Comparison of ENCODE assay signal across 1 cellular context in the genomic region with DNA sequence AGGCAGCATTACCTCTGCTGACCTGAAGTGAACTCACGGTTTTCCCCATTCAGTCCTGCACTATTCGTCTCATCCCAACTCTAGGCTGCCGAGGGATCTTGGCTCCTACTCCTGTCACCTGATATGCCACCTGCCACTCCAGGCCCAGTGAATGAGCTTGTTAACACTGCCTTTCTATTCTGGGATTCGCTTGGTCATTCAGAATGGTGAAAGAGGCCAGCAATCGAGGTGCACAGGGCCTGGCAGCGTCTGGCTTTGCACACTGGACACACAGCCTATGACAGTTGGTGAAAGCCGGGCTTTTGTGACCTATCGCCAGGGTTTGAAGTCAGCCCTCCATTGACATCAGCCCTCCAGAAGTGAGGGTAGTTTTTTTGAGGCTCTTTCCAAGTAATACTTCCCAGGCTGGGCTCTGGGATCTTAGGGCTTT.
TF ChIP-seq lines count a peak whose summit lies in the region.

No MANE protein-coding gene starts in this region.

TF ChIP-seq in GM23338, 12 proteins besides CTCF, POLR2A, EP300 and RAD21 (continued from another document):
- TF ChIP-seq, protein P1, sequence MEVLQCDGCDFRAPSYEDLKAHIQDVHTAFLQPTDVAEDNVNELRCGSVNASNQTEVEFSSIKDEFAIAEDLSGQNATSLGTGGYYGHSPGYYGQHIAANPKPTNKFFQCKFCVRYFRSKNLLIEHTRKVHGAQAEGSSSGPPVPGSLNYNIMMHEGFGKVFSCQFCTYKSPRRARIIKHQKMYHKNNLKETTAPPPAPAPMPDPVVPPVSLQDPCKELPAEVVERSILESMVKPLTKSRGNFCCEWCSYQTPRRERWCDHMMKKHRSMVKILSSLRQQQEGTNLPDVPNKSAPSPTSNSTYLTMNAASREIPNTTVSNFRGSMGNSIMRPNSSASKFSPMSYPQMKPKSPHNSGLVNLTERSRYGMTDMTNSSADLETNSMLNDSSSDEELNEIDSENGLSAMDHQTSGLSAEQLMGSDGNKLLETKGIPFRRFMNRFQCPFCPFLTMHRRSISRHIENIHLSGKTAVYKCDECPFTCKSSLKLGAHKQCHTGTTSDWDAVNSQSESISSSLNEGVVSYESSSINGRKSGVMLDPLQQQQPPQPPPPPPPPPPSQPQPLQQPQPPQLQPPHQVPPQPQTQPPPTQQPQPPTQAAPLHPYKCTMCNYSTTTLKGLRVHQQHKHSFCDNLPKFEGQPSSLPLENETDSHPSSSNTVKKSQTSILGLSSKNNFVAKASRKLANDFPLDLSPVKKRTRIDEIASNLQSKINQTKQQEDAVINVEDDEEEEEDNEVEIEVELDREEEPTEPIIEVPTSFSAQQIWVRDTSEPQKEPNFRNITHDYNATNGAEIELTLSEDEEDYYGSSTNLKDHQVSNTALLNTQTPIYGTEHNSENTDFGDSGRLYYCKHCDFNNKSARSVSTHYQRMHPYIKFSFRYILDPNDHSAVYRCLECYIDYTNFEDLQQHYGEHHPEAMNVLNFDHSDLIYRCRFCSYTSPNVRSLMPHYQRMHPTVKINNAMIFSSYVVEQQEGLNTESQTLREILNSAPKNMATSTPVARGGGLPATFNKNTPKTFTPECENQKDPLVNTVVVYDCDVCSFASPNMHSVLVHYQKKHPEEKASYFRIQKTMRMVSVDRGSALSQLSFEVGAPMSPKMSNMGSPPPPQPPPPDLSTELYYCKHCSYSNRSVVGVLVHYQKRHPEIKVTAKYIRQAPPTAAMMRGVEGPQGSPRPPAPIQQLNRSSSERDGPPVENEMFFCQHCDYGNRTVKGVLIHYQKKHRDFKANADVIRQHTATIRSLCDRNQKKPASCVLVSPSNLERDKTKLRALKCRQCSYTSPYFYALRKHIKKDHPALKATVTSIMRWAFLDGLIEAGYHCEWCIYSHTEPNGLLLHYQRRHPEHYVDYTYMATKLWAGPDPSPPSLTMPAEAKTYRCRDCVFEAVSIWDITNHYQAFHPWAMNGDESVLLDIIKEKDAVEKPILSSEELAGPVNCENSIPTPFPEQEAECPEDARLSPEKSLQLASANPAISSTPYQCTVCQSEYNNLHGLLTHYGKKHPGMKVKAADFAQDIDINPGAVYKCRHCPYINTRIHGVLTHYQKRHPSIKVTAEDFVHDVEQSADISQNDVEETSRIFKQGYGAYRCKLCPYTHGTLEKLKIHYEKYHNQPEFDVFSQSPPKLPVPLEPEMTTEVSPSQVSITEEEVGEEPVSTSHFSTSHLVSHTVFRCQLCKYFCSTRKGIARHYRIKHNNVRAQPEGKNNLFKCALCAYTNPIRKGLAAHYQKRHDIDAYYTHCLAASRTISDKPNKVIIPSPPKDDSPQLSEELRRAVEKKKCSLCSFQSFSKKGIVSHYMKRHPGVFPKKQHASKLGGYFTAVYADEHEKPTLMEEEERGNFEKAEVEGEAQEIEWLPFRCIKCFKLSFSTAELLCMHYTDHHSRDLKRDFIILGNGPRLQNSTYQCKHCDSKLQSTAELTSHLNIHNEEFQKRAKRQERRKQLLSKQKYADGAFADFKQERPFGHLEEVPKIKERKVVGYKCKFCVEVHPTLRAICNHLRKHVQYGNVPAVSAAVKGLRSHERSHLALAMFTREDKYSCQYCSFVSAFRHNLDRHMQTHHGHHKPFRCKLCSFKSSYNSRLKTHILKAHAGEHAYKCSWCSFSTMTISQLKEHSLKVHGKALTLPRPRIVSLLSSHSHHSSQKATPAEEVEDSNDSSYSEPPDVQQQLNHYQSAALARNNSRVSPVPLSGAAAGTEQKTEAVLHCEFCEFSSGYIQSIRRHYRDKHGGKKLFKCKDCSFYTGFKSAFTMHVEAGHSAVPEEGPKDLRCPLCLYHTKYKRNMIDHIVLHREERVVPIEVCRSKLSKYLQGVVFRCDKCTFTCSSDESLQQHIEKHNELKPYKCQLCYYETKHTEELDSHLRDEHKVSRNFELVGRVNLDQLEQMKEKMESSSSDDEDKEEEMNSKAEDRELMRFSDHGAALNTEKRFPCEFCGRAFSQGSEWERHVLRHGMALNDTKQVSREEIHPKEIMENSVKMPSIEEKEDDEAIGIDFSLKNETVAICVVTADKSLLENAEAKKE (CRISPR knock-in tag; IDR thresholded peaks at IDR 0.05) = no peak
- TF ChIP-seq POLR2AphosphoS5 (IDR thresholded peaks at IDR 0.05; ENCODE audit: low read depth) (no peak), STAT1 (IDR thresholded peaks at IDR 0.05; ENCODE audit: unreplicated experiment) (no peak), ZNF331 (CRISPR knock-in tag; IDR thresholded peaks at IDR 0.05; ENCODE audit: low read depth) (no peak), NANOG (IDR thresholded peaks at IDR 0.05; ENCODE audit: borderline replicate concordance) (no peak), EZH2phosphoT487 (IDR thresholded peaks at IDR 0.05; ENCODE audit: unreplicated experiment) (no peak), JUNB (IDR thresholded peaks at IDR 0.05; ENCODE audit: unreplicated experiment) (no peak), CREB1 (CRISPR knock-in tag; IDR thresholded peaks at IDR 0.05; ENCODE audit: low read depth) (no peak), ZNF114 (CRISPR knock-in tag; IDR thresholded peaks at IDR 0.05) (no peak)
- TF ChIP-seq, protein P2, sequence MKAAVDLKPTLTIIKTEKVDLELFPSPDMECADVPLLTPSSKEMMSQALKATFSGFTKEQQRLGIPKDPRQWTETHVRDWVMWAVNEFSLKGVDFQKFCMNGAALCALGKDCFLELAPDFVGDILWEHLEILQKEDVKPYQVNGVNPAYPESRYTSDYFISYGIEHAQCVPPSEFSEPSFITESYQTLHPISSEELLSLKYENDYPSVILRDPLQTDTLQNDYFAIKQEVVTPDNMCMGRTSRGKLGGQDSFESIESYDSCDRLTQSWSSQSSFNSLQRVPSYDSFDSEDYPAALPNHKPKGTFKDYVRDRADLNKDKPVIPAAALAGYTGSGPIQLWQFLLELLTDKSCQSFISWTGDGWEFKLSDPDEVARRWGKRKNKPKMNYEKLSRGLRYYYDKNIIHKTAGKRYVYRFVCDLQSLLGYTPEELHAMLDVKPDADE (IDR thresholded peaks at IDR 0.05) = no peak
- TF ChIP-seq, protein P3, sequence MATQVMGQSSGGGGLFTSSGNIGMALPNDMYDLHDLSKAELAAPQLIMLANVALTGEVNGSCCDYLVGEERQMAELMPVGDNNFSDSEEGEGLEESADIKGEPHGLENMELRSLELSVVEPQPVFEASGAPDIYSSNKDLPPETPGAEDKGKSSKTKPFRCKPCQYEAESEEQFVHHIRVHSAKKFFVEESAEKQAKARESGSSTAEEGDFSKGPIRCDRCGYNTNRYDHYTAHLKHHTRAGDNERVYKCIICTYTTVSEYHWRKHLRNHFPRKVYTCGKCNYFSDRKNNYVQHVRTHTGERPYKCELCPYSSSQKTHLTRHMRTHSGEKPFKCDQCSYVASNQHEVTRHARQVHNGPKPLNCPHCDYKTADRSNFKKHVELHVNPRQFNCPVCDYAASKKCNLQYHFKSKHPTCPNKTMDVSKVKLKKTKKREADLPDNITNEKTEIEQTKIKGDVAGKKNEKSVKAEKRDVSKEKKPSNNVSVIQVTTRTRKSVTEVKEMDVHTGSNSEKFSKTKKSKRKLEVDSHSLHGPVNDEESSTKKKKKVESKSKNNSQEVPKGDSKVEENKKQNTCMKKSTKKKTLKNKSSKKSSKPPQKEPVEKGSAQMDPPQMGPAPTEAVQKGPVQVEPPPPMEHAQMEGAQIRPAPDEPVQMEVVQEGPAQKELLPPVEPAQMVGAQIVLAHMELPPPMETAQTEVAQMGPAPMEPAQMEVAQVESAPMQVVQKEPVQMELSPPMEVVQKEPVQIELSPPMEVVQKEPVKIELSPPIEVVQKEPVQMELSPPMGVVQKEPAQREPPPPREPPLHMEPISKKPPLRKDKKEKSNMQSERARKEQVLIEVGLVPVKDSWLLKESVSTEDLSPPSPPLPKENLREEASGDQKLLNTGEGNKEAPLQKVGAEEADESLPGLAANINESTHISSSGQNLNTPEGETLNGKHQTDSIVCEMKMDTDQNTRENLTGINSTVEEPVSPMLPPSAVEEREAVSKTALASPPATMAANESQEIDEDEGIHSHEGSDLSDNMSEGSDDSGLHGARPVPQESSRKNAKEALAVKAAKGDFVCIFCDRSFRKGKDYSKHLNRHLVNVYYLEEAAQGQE (IDR thresholded peaks at IDR 0.05; ENCODE audit: unreplicated experiment) = no peak
